19 cellular contexts compared by ENCODE assay signal in genomic region chr2:235044501-235045271, GRCh38.
A peak's percentile ranks its signal among the peaks of the same experiment; 100 is the strongest.
DNase-seq lines count a peak whose midpoint lies in the region; ATAC-seq and TF ChIP-seq lines count a peak whose summit lies in the region.
"Had no signal": no experiment of that assay in that cellular context is flagged by ENCODE, and none has a peak within 500 bp of the region (broad histone marks: within the 10 kb centered on the region; RNA-seq: fewer than 3 reads in every experiment).

No MANE protein-coding gene starts in this region.

- H3K27me3 Mint-ChIP-seq in osteocyte (ENCODE audit: unreplicated experiment) = no peaks in the 10 kb centered on the region

- TF ChIP-seq CTCF in GM06990 (IDR thresholded peaks at IDR 0.05; ENCODE audit: insufficient read depth, low read length, poor library complexity, severe bottlenecking) (no peak), coronary artery (IDR thresholded peaks at IDR 0.05) (no peak), osteocyte (IDR thresholded peaks at IDR 0.05) (no peak), thyroid gland (IDR thresholded peaks at IDR 0.05) (no peak)

- DNase-seq in GM06990 (ENCODE audit: extremely low read depth, insufficient read length) (peak; percentile 28), coronary artery (ENCODE audit: low spot score) (peak; percentile 56), osteocyte (ENCODE audit: extremely low spot score, unreplicated experiment) (no peak), NCI-H1105 (lab: John Stamatoyannopoulos, UW) (no peak), SHP77 treated with DMSO at 0.1 percent for 48 hours (lab: John Stamatoyannopoulos, UW) (no peak), RKO (ENCODE audit: low spot score) (no peak), thyroid gland (no peak)
- DNase-seq: activated CD4-positive, alpha-beta T cell treated with anti-CD3 and anti-CD28 coated beads, Interleukin-2, amount 50 U/mL, for 48 hours; cortex of kidney; kidney; NCI-H2081; NCI-H524; OCI-M1; SK-N-SH had no signal

- ATAC-seq in HG02678 (IDR thresholded peaks at IDR 0.05; ENCODE audit: unreplicated experiment) = peak; percentile 28
- ATAC-seq: GM23338 had no signal

- H3K4me3 ChIP-seq in GM06990 (replicated peaks; ENCODE audit: low read depth, low read length) = no peak overlapping the region
- no peak overlapping the region for H3K4me3 ChIP-seq in coronary artery
- no peak overlapping the region for H3K4me3 ChIP-seq in thyroid gland (replicated peaks in 1 of 3)
- H3K4me3 ChIP-seq: esophagus muscularis mucosa, GM23338, heart left ventricle, tibial artery had no signal

- 89 to 92% methylated on average over 30 to 32 of the region's 32 CpGs for WGBS in thyroid gland, 2 donors

- H3K27me3 ChIP-seq in GM06990 (replicated peaks; ENCODE audit: control insufficient read depth, insufficient read depth, low read length) (no peaks in the 10 kb centered on the region), thyroid gland (no peaks in the 10 kb centered on the region)
- H3K27me3 ChIP-seq: esophagus muscularis mucosa, heart left ventricle, tibial artery had no signal

- no peak for TF ChIP-seq POLR2A in thyroid gland (IDR thresholded peaks at IDR 0.05)

- no peaks in the 10 kb centered on the region for H3K4me1 ChIP-seq in thyroid gland

- no peaks in the 10 kb centered on the region for H3K9me3 Mint-ChIP-seq in osteocyte (ENCODE audit: unreplicated experiment)
- H3K9me3 Mint-ChIP-seq: GM23338 had no signal

- H3K4me1 Mint-ChIP-seq in osteocyte (ENCODE audit: unreplicated experiment) = peaks cover 12% of the 10 kb centered on the region

- H3K36me3 Mint-ChIP-seq in osteocyte (ENCODE audit: unreplicated experiment) = peaks cover 57% of the 10 kb centered on the region

- H3K9me3 ChIP-seq in thyroid gland = no peaks in the 10 kb centered on the region
- H3K9me3 ChIP-seq: esophagus muscularis mucosa, heart left ventricle, SK-N-SH, tibial artery had no signal

- intact Hi-C loops in thyroid gland (cut with DNase I) = no loop called here

- H3K27ac ChIP-seq in coronary artery = peak overlapping the region in 1 of 2 donors; percentile 11
- H3K27ac ChIP-seq in thyroid gland = no peak overlapping the region
- H3K27ac ChIP-seq: esophagus muscularis mucosa, tibial artery had no signal

- no peak overlapping the region for H3K4me3 Mint-ChIP-seq in osteocyte (ENCODE audit: unreplicated experiment)
- H3K4me3 Mint-ChIP-seq: GM23338 had no signal

- peak overlapping the region; percentile 44 for H3K27ac Mint-ChIP-seq in osteocyte (ENCODE audit: unreplicated experiment)

- no peaks in the 10 kb centered on the region for H3K36me3 ChIP-seq in GM06990 (ENCODE audit: control insufficient read depth, insufficient read depth, low read length)
- peaks cover 19 to 20% of the 10 kb centered on the region in 2 donors for H3K36me3 ChIP-seq in thyroid gland

Comparison
In these comparisons a context has a peak if more than half of its experiments do, and no peak if none do; other contexts are left out.
1. DNase-seq: peak in GM06990 (single experiment) and coronary artery (single experiment); none in osteocyte (single experiment), NCI-H1105 (single experiment), SHP77 treated with DMSO at 0.1 percent for 48 hours (single experiment), RKO (single experiment) and thyroid gland (0 of 2).